ENCODE assay signal across 8 cellular contexts in genomic region chr12:50174971-50175715, GRCh38. TPM values are rescaled to one million over a fixed set of nuclear protein-coding genes. Genes with fewer than 3 reads are reported as not detected.
DNase-seq lines count a peak whose midpoint lies in the region; ATAC-seq, FAIRE-seq and TF ChIP-seq lines count a peak whose summit lies in the region.

No MANE protein-coding gene starts in this region.

- H3K4me3 ChIP-seq in CD4-positive, CD25-positive, alpha-beta regulatory T cell (ENCODE audit: low read depth, low read length) = no peak overlapping the region
- H3K4me3 ChIP-seq in H7 (ENCODE audit: insufficient read depth, low read depth, low read length) (no peak overlapping the region), HepG2 (replicated peaks in 1 of 3; ENCODE audit: insufficient read depth in 1 of 3, low read depth in 2 of 3, low read length in 3 of 3) (no peak overlapping the region)

- H3K27ac Mint-ChIP-seq in CD4-positive, CD25-positive, alpha-beta regulatory T cell = no peak overlapping the region

- H3K4me1 Mint-ChIP-seq in CD4-positive, CD25-positive, alpha-beta regulatory T cell = no peaks in the 10 kb centered on the region

- H3K79me2 ChIP-seq in HepG2 (ENCODE audit: insufficient read depth, low read length) = no peaks in the 10 kb centered on the region

- TF ChIP-seq EP300 in HepG2 (IDR thresholded peaks at IDR 0.05; ENCODE audit: low read depth in 2 of 2, low read length in 2 of 2) (no peak), HepG2 (CRISPR knock-in tag; IDR thresholded peaks at IDR 0.05; ENCODE audit: borderline replicate concordance) (no peak)

- no peaks in the 10 kb centered on the region for H3K27me3 Mint-ChIP-seq in CD4-positive, CD25-positive, alpha-beta regulatory T cell

- no peaks in the 10 kb centered on the region for H3K4me1 ChIP-seq in CD4-positive, CD25-positive, alpha-beta regulatory T cell (ENCODE audit: control insufficient read depth, insufficient read depth, low read length, poor library complexity, severe bottlenecking)
- H3K4me1 ChIP-seq in HepG2 (ENCODE audit: insufficient read depth, low read length) = peaks cover 6% of the 10 kb centered on the region

- no TSS peak for BruUV-seq in HepG2 (replicated peaks; lab: Mats Ljungman, UMichigan)

- POLR2A ChIA-PET in HepG2 (lab: Yijun Ruan, JAX) = interaction anchor here (1.0 to 1.4 kb wide), 2 partner anchors 90 to 108 kb away, joined by 3 to 4 read pairs; partner anchors contain the start of genes LIMA1 and SMARCD1

- peaks cover 17% of the 10 kb centered on the region for H3K36me3 Mint-ChIP-seq in CD4-positive, CD25-positive, alpha-beta regulatory T cell

- ATAC-seq in CD4-positive, CD25-positive, alpha-beta regulatory T cell (ENCODE audit: low read depth in 2 of 2) = no peak
- no peak for ATAC-seq in HepG2
- no peak for ATAC-seq in GM19467 (IDR thresholded peaks at IDR 0.05; ENCODE audit: unreplicated experiment)

- TF ChIP-seq RAD21 in HepG2 (CRISPR knock-in tag; IDR thresholded peaks at IDR 0.05) = peak; percentile 62; the same call in 1 of the 2 replicates

- H3K27me3 ChIP-seq in CD4-positive, CD25-positive, alpha-beta regulatory T cell (ENCODE audit: control insufficient read depth, insufficient read depth, low read length) = no peaks in the 10 kb centered on the region
- no peaks in the 10 kb centered on the region for H3K27me3 ChIP-seq in H7 (ENCODE audit: control insufficient read depth, insufficient read depth, low read length)
- no peaks in the 10 kb centered on the region for H3K27me3 ChIP-seq in HepG2 (ENCODE audit: control insufficient read depth in 1 of 2, insufficient read depth in 2 of 2, low read length in 2 of 2)

- in situ Hi-C loops in HepG2 (cut with HindIII; ENCODE audit: extremely low pct_ligation_motif_present, low pct_unique_long_range_greater_than_20kb) = loop anchor here (5.0 kb wide), 2 partner anchors 48 to 103 kb away; no protein-coding TSS in a partner anchor

- no peaks in the 10 kb centered on the region for H4K20me1 ChIP-seq in HepG2 (ENCODE audit: insufficient read depth, low read length)

- CTCF ChIA-PET in HepG2 (lab: Yijun Ruan, JAX; ENCODE audit: low intra/inter-chr PET ratio, low total read pairs) = interaction anchor here (1.4 to 2.9 kb wide), 4 partner anchors 42 to 140 kb away, joined by 4 to 31 read pairs (median 16); partner anchors contain the start of gene COX14

- H3K9ac ChIP-seq in HepG2 (ENCODE audit: insufficient read depth, low read depth, low read length) = no peak overlapping the region

- no peaks in the 10 kb centered on the region for H3K9me3 ChIP-seq in CD4-positive, CD25-positive, alpha-beta regulatory T cell (ENCODE audit: control insufficient read depth in 2 of 2, low read length in 2 of 2)
- H3K9me3 ChIP-seq in HepG2 (ENCODE audit: low read length) = no peaks in the 10 kb centered on the region

- TF ChIP-seq POLR2A in HepG2 (IDR thresholded peaks at IDR 0.05; ENCODE audit: insufficient read depth in 1 of 2, low read depth in 2 of 2, low read length in 2 of 2) = no peak

- H3K36me3 ChIP-seq in CD4-positive, CD25-positive, alpha-beta regulatory T cell (ENCODE audit: control insufficient read depth, insufficient read depth, low read length) = peaks cover 27% of the 10 kb centered on the region
- H3K36me3 ChIP-seq in H7 (replicated peaks; ENCODE audit: control insufficient read depth, insufficient read depth, low read length) = peaks cover 11% of the 10 kb centered on the region
- H3K36me3 ChIP-seq in HepG2 (replicated peaks in 1 of 2; ENCODE audit: control insufficient read depth in 1 of 2, insufficient read depth in 2 of 2, low read length in 2 of 2) = peaks cover 5 to 12% of the 10 kb centered on the region in 2 experiments; a peak in 4 of 5 replicates

- no peaks in the 10 kb centered on the region for H3K9me3 Mint-ChIP-seq in CD4-positive, CD25-positive, alpha-beta regulatory T cell

- peak; percentile 13 to 70 (median 67) for DNase-seq in CD4-positive, CD25-positive, alpha-beta regulatory T cell
- DNase-seq in H7 (peak; percentile 72), NCI-H82 treated with DMSO at 0.1 percent for 48 hours (lab: John Stamatoyannopoulos, UW; ENCODE audit: unreplicated experiment) (peak; percentile 36), caudate nucleus (lab: John Stamatoyannopoulos, UW) (peak in 5 of 61 donors; percentile 3 to 59 (median 44)), HepG2 (ENCODE audit: low spot score) (peak; percentile 62)
- DNase-seq in activated CD4-positive, CD25-positive, alpha-beta regulatory T cell treated with anti-CD3 and anti-CD28 coated beads, Interleukin-2, amount 50 U/mL, for 72 hours = no peak
- no peak for DNase-seq in activated CD4-positive, alpha-beta T cell treated with anti-CD3 and anti-CD28 coated beads, Interleukin-2, amount 50 U/mL, for 4 hours

- no peak overlapping the region for H3K27ac ChIP-seq in CD4-positive, CD25-positive, alpha-beta regulatory T cell (ENCODE audit: insufficient read depth, low read length, poor library complexity, severe bottlenecking)
- H3K27ac ChIP-seq in caudate nucleus (ENCODE audit: low read depth, low read length) = peak overlapping the region; percentile 48
- H3K27ac ChIP-seq in HepG2 (ENCODE audit: extremely low read length, insufficient read depth, low read length) = no peak overlapping the region

- peak; percentile 71 for TF ChIP-seq CTCF in HepG2 (CRISPR knock-in tag; IDR thresholded peaks at IDR 0.05)

- peak; percentile 53 for FAIRE-seq in HepG2 (lab: Jason Lieb, UNC)

- intact Hi-C loops in HepG2 (cut with micrococcal nuclease; ENCODE audit: unreplicated experiment) = loop anchor here (1.0 kb wide), 1 partner anchor 100 kb away; no protein-coding TSS in a partner anchor

- no peak overlapping the region for H3K4me2 ChIP-seq in HepG2 (ENCODE audit: low read depth, low read length)

- peak overlapping the region in 1 of 4 donors; percentile 2 for H3K4me3 Mint-ChIP-seq in CD4-positive, CD25-positive, alpha-beta regulatory T cell

- H2AFZ ChIP-seq in HepG2 (ENCODE audit: low read length) = no peak overlapping the region

- WGBS in HepG2 (ENCODE audit: low lambda C conversion rate) = 69% methylated on average over 16 of the region's 16 CpGs

TF ChIP-seq in HepG2, 621 proteins besides CTCF, POLR2A, EP300 and RAD21:
- TF ChIP-seq SMC3 (IDR thresholded peaks at IDR 0.05; ENCODE audit: low read length) (peak; percentile 78), STAG1 (CRISPR knock-in tag; IDR thresholded peaks at IDR 0.05) (peak; percentile 76), ADNP (CRISPR knock-in tag; IDR thresholded peaks at IDR 0.05) (no peak)
TF ChIP-seq in HepG2: peak in this region for 2.

RNA-seq across cellular contexts. Expression of gene CERS5, which starts 8.0 kb away (rescaled TPM):
- 61.9 TPM for total RNA-seq in CD4-positive, CD25-positive, alpha-beta regulatory T cell
- 10 to 100 TPM; 45.4 to 59.6 (median 51.8) TPM for polyA plus RNA-seq in CD4-positive, CD25-positive, alpha-beta regulatory T cell
- total RNA-seq in H7 (2014; rRNA removed; shearing (Covaris generic)) = 23.9 and 24.6 TPM in 2 replicates
- total RNA-seq in HepG2 (2016; rRNA removed; fragmentation: Illumina TruSeq; extraction: Trizol) = 15.3 and 22.3 TPM in 2 replicates
- total RNA-seq in HepG2 (2016; cell fraction: cytosol; rRNA removed; fragmentation: Illumina TruSeq; extraction: Trizol; ENCODE audit: low read depth) = 10.3 and 12.1 TPM in 2 replicates
- 13.6 and 22.8 TPM in 2 replicates for total RNA-seq in HepG2 (2016; cell fraction: insoluble cytoplasmic fraction; rRNA removed; fragmentation: Illumina TruSeq; extraction: Trizol)
- total RNA-seq in HepG2 (2016; cell fraction: membrane; rRNA removed; fragmentation: Illumina TruSeq; extraction: Trizol) = 18.3 and 19.2 TPM in 2 replicates
- 34.1 and 37.5 TPM in 2 replicates for total RNA-seq in HepG2 (2016; cell fraction: nucleus; rRNA removed; fragmentation: Illumina TruSeq; extraction: Trizol)
- 37.5 and 48.8 TPM in 2 replicates for polyA plus RNA-seq in HepG2 (2011; rRNA removed)
- 24.8 and 42.9 TPM in 2 replicates for polyA plus RNA-seq in HepG2 (2011; cell fraction: cytosol; rRNA removed)
- polyA plus RNA-seq in HepG2 (2011; cell fraction: nucleus; rRNA removed) = 37.4 and 42.7 TPM in 2 replicates
- 18.5 and 22.9 TPM in 2 replicates for polyA plus RNA-seq in HepG2 (2012)
- polyA plus RNA-seq in HepG2 (2016; cell fraction: cytosol; fragmentation: Illumina TruSeq; extraction: Trizol; ENCODE audit: low read depth) = 11.3 and 11.6 TPM in 2 replicates
- 16.0 and 16.6 TPM in 2 replicates for polyA plus RNA-seq in HepG2 (2016; cell fraction: insoluble cytoplasmic fraction; fragmentation: Illumina TruSeq; extraction: Trizol; ENCODE audit: low read depth)
- polyA plus RNA-seq in HepG2 (2016; cell fraction: membrane; fragmentation: Illumina TruSeq; extraction: Trizol; ENCODE audit: low read depth) = 17.8 and 18.4 TPM in 2 replicates
- polyA plus RNA-seq in HepG2 (2016; cell fraction: nucleus; fragmentation: Illumina TruSeq; extraction: Trizol; ENCODE audit: insufficient read depth, low read depth) = 69.6 and 73.1 TPM in 2 replicates
- 54.7 and 68.3 TPM in 2 replicates for polyA minus RNA-seq in HepG2 (2011; rRNA and poly(A)+ RNA removed; ENCODE audit: low replicate concordance)
- 16.2 and 19.3 TPM in 2 replicates for polyA minus RNA-seq in HepG2 (2011; cell fraction: cytosol; rRNA and poly(A)+ RNA removed)
- polyA minus RNA-seq in HepG2 (2011; cell fraction: nucleus; rRNA and poly(A)+ RNA removed) = 29.5 and 31.8 TPM in 2 replicates

Comparison
In these comparisons a context has a peak if more than half of its experiments do, and no peak if none do; other contexts are left out.
1. DNase-seq: peak in CD4-positive, CD25-positive, alpha-beta regulatory T cell (3 of 3), H7 (single experiment), NCI-H82 treated with DMSO at 0.1 percent for 48 hours (single experiment) and HepG2 (single experiment); none in activated CD4-positive, CD25-positive, alpha-beta regulatory T cell treated with anti-CD3 and anti-CD28 coated beads, Interleukin-2, amount 50 U/mL, for 72 hours (single experiment) and activated CD4-positive, alpha-beta T cell treated with anti-CD3 and anti-CD28 coated beads, Interleukin-2, amount 50 U/mL, for 4 hours (0 of 2).